ENCODE assay signal across 1 cellular context in the genomic region with DNA sequence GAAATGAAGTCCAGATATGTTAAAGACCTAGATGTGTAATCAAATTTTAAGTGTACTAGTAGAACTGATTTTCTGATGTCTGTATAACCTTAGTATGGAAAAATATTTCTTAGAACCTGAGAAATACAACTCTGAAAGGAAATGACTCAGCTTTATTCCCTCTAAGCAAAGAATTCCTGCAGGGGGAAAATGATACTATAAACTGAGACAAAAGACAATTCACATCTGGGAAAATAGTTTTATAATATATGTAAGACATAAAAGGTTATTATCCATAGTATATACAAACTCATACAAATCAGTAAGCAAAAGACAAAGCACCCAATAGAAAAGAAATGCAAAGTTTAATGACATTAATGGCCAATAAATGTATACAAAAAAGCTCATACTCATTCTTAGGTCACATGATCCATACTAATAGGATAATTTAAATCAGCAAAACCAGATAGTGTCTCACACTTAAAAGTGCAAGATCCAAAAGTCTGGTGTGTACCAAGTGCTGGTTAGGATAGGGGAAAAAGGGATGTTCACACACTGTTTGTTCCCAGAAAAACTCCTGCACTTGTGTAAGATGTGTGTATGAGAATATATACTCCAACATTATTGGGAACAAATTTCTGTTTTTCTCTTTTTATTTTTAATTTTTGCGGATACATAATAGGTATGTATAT.
TF ChIP-seq lines count a peak whose summit lies in the region.

No MANE protein-coding gene starts in this region.

TF ChIP-seq in HCT116, 20 proteins besides CTCF, POLR2A, EP300 and RAD21 (continued from another document):
- TF ChIP-seq, protein P1, sequence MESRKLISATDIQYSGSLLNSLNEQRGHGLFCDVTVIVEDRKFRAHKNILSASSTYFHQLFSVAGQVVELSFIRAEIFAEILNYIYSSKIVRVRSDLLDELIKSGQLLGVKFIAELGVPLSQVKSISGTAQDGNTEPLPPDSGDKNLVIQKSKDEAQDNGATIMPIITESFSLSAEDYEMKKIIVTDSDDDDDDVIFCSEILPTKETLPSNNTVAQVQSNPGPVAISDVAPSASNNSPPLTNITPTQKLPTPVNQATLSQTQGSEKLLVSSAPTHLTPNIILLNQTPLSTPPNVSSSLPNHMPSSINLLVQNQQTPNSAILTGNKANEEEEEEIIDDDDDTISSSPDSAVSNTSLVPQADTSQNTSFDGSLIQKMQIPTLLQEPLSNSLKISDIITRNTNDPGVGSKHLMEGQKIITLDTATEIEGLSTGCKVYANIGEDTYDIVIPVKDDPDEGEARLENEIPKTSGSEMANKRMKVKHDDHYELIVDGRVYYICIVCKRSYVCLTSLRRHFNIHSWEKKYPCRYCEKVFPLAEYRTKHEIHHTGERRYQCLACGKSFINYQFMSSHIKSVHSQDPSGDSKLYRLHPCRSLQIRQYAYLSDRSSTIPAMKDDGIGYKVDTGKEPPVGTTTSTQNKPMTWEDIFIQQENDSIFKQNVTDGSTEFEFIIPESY (IDR thresholded peaks at IDR 0.05; ENCODE audit: extremely low read depth, insufficient replicate concordance, low read length), result no peak
- TF ChIP-seq FOSL1 (IDR thresholded peaks at IDR 0.05; ENCODE audit: low read depth) (peak; percentile 67), CEBPB (IDR thresholded peaks at IDR 0.05; ENCODE audit: low read depth) (0 out of 2 replicates have a peak, but pooled peaks have one; percentile 25), SP1 (IDR thresholded peaks at IDR 0.05; ENCODE audit: low read depth) (peak; percentile 23; the same call in 1 of the 2 replicates), JUND (IDR thresholded peaks at IDR 0.05) (peak; percentile 45), ZNF274 (IDR thresholded peaks at IDR 0.05; ENCODE audit: low read depth, low read length) (no peak), ELF1 (IDR thresholded peaks at IDR 0.05; ENCODE audit: borderline replicate concordance, low read depth) (no peak), SRF (IDR thresholded peaks at IDR 0.05; ENCODE audit: low read depth) (no peak), POLR2AphosphoS5 (IDR thresholded peaks at IDR 0.05; ENCODE audit: low read depth, low read length) (no peak)
- TF ChIP-seq, protein P2, sequence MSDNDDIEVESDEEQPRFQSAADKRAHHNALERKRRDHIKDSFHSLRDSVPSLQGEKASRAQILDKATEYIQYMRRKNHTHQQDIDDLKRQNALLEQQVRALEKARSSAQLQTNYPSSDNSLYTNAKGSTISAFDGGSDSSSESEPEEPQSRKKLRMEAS (IDR thresholded peaks at IDR 0.05), result no peak
